In the genomic region with DNA sequence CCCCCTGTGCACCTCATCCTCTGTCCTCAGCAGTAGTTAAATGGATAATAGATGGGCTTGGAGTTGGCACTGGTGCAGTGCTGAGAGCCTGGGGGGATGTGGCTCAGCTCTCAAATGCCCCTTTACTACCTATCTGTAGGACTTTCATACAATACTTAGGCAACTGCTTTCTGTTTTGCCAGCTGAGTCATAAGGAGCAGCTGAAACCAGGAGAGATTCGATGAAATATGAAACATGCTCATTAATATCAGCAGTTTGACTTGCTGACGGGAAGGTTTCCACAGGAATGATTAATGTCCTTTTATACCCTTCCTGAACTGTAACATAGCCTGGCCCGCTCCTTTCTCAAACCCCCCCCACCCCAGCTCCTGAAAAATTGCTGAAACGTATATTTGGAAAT, we compare ENCODE assay signal across 8 cellular contexts.
DNase-seq lines count a peak whose midpoint lies in the region; ATAC-seq, FAIRE-seq and TF ChIP-seq lines count a peak whose summit lies in the region.

No MANE protein-coding gene starts in this region.

- peaks cover 8% of the 10 kb centered on the region for H3K9me3 Mint-ChIP-seq in activated T-helper 1 cell treated with anti-CD3 and anti-CD28 coated beads, Interleukin-12 subunit alpha, Interleukin-12 subunit beta, Interleukin-2, Interleukin-4 antibody, amounts not matched to agents 30 ng/mL and 10 ng/mL and 1 ng/mL, durations not matched to agents 14 hours and 24 hours and 36 hours

- TF ChIP-seq CTCF in retinal pigment epithelial cell (conservative IDR thresholded peaks at IDR 0.05; ENCODE audit: low read depth, low read length): no peak

- peaks cover 2% of the 10 kb centered on the region for H3K36me3 Mint-ChIP-seq in activated T-helper 1 cell treated with anti-CD3 and anti-CD28 coated beads, Interleukin-12 subunit alpha, Interleukin-12 subunit beta, Interleukin-2, Interleukin-4 antibody, amounts not matched to agents 30 ng/mL and 10 ng/mL and 1 ng/mL, durations not matched to agents 14 hours and 24 hours and 36 hours (ENCODE audit: low read depth)

- ATAC-seq in GM19395 (IDR thresholded peaks at IDR 0.05; ENCODE audit: unreplicated experiment) (peak; percentile 75), HG03097 (IDR thresholded peaks at IDR 0.05; ENCODE audit: low FRiP score, unreplicated experiment) (peak; percentile 92)

- intact Hi-C loops in activated T-helper 1 cell treated with anti-CD3 and anti-CD28 coated beads, Interleukin-12 subunit alpha, Interleukin-12 subunit beta, Interleukin-2, Interleukin-4 antibody, amounts not matched to agents 30 ng/mL and 10 ng/mL and 1 ng/mL, durations not matched to agents 14 hours and 24 hours and 36 hours (cut with micrococcal nuclease): no loop called here

- H3K27me3 Mint-ChIP-seq in activated T-helper 1 cell treated with anti-CD3 and anti-CD28 coated beads, Interleukin-12 subunit alpha, Interleukin-12 subunit beta, Interleukin-2, Interleukin-4 antibody, amounts not matched to agents 30 ng/mL and 10 ng/mL and 1 ng/mL, durations not matched to agents 14 hours and 24 hours and 36 hours (ENCODE audit: insufficient read depth): peaks cover 8% of the 10 kb centered on the region

- H3K4me1 Mint-ChIP-seq in activated T-helper 1 cell treated with anti-CD3 and anti-CD28 coated beads, Interleukin-12 subunit alpha, Interleukin-12 subunit beta, Interleukin-2, Interleukin-4 antibody, amounts not matched to agents 30 ng/mL and 10 ng/mL and 1 ng/mL, durations not matched to agents 14 hours and 24 hours and 36 hours (ENCODE audit: low read depth): peaks cover 8% of the 10 kb centered on the region

- DNase-seq in T1000 (lab: John Stamatoyannopoulos, UW): peak; percentile 15
- peak; percentile 51 for DNase-seq in retinal pigment epithelial cell (ENCODE audit: low read depth)
- no peak for DNase-seq in HuH-7 (ENCODE audit: low spot score)
- DNase-seq in NCI-H187 (lab: John Stamatoyannopoulos, UW): no peak
- no peak for DNase-seq in RCC 7860 (ENCODE audit: low spot score)
- no peak for DNase-seq in activated T-helper 1 cell treated with anti-CD3 and anti-CD28 coated beads, Interleukin-12 subunit alpha, Interleukin-12 subunit beta, Interleukin-2, Interleukin-4 antibody, amounts not matched to agents 30 ng/mL and 10 ng/mL and 1 ng/mL, durations not matched to agents 14 hours and 24 hours and 36 hours (ENCODE audit: low spot score)

- H3K27ac Mint-ChIP-seq in activated T-helper 1 cell treated with anti-CD3 and anti-CD28 coated beads, Interleukin-12 subunit alpha, Interleukin-12 subunit beta, Interleukin-2, Interleukin-4 antibody, amounts not matched to agents 30 ng/mL and 10 ng/mL and 1 ng/mL, durations not matched to agents 14 hours and 24 hours and 36 hours: no peak overlapping the region

- H3K4me3 Mint-ChIP-seq in activated T-helper 1 cell treated with anti-CD3 and anti-CD28 coated beads, Interleukin-12 subunit alpha, Interleukin-12 subunit beta, Interleukin-2, Interleukin-4 antibody, amounts not matched to agents 30 ng/mL and 10 ng/mL and 1 ng/mL, durations not matched to agents 14 hours and 24 hours and 36 hours: no peak overlapping the region

- no peak for FAIRE-seq in RCC 7860 (lab: Jason Lieb, UNC)

- H3K4me3 ChIP-seq in retinal pigment epithelial cell (ENCODE audit: low read length): no peak overlapping the region

Comparison
In these comparisons a context has a peak if more than half of its experiments do, and no peak if none do; other contexts are left out.
1. DNase-seq: peak in T1000 (single experiment) and retinal pigment epithelial cell (single experiment); none in HuH-7 (single experiment), NCI-H187 (0 of 2), RCC 7860 (single experiment) and activated T-helper 1 cell treated with anti-CD3 and anti-CD28 coated beads, Interleukin-12 subunit alpha, Interleukin-12 subunit beta, Interleukin-2, Interleukin-4 antibody, amounts not matched to agents 30 ng/mL and 10 ng/mL and 1 ng/mL, durations not matched to agents 14 hours and 24 hours and 36 hours (single experiment).